ENCODE assay signal across 23 cellular contexts in genomic region chr2:138609446-138609845, GRCh38.
A peak's percentile ranks its signal among the peaks of the same experiment; 100 is the strongest.
DNase-seq lines count a peak whose midpoint lies in the region; ATAC-seq, FAIRE-seq and TF ChIP-seq lines count a peak whose summit lies in the region.
"Had no signal": no experiment of that assay in that cellular context is flagged by ENCODE, and none has a peak within 500 bp of the region (broad histone marks: within the 10 kb centered on the region; RNA-seq: fewer than 3 reads in every experiment).

No MANE protein-coding gene starts in this region.

- H3K9me3 Mint-ChIP-seq in type B pancreatic cell: peaks cover 7% of the 10 kb centered on the region
- H3K9me3 Mint-ChIP-seq: CD4-positive, CD25-positive, alpha-beta regulatory T cell; CD8-positive, alpha-beta T cell had no signal

- no peak for TF ChIP-seq CTCF in type B pancreatic cell (conservative IDR thresholded peaks at IDR 0.05)

- H3K14ac ChIP-seq in trophoblast cell (ENCODE audit: low read length): no peak overlapping the region

- H3K9ac ChIP-seq in trophoblast cell (ENCODE audit: low read length): peak overlapping the region; percentile 41
- H3K9ac ChIP-seq: BLaER1, GM23248 had no signal

- ATAC-seq in esophagus mucosa: peak; percentile 70
- no peak for ATAC-seq in HG03442 (IDR thresholded peaks at IDR 0.05; ENCODE audit: unreplicated experiment)
- no peak for ATAC-seq in GM21619 (IDR thresholded peaks at IDR 0.05; ENCODE audit: unreplicated experiment)
- ATAC-seq: CD8-positive, alpha-beta T cell had no signal

- WGBS in trophoblast cell (ENCODE audit: extremely low coverage, insufficient coverage, insufficient read length): no CpG with 5 or more reads among the region's 4 CpGs

- H3K4me2 ChIP-seq in trophoblast cell (ENCODE audit: low read length): no peak overlapping the region
- H3K4me2 ChIP-seq: BLaER1 had no signal

- H4K12ac ChIP-seq in trophoblast cell (ENCODE audit: low read depth, low read length): no peak overlapping the region

- H3K4me3 ChIP-seq in trophoblast cell (ENCODE audit: low read depth, low read length): no peak overlapping the region
- H3K4me3 ChIP-seq: BLaER1, GM23248 had no signal

- H3K36me3 ChIP-seq in trophoblast cell (ENCODE audit: control insufficient read depth in 1 of 2, insufficient read depth in 2 of 2, low read length in 2 of 2): no peaks in the 10 kb centered on the region
- H3K36me3 ChIP-seq: BLaER1 had no signal

- no peaks in the 10 kb centered on the region for H3K27me3 Mint-ChIP-seq in type B pancreatic cell
- H3K27me3 Mint-ChIP-seq: B cell; CD4-positive, CD25-positive, alpha-beta regulatory T cell had no signal

- H3K4me1 ChIP-seq in trophoblast cell (ENCODE audit: control insufficient read depth in 1 of 2, insufficient read depth in 2 of 2, low read length in 2 of 2): no peaks in the 10 kb centered on the region
- H3K4me1 ChIP-seq: BLaER1 had no signal

- H3K27ac ChIP-seq in trophoblast cell (ENCODE audit: low read depth, low read length): no peak overlapping the region
- H3K27ac ChIP-seq: 22Rv1, BLaER1, C4-2B, GM23248 had no signal

- no peak overlapping the region for H2AK5ac ChIP-seq in trophoblast cell (ENCODE audit: low read length)

- DNase-seq in HTR-8/SVneo (ENCODE audit: insufficient read length, low spot score): no peak
- peak; percentile 50 to 56 for DNase-seq in trophoblast cell
- DNase-seq in type B pancreatic cell (ENCODE audit: extremely low spot score, unreplicated experiment): no peak
- DNase-seq in NOMO-1 treated with DMSO at 0.1 percent for 48 hours (lab: John Stamatoyannopoulos, UW; ENCODE audit: unreplicated experiment): no peak
- DNase-seq: Caco-2; CD4-positive, CD25-positive, alpha-beta regulatory T cell; CD8-positive, alpha-beta T cell; DMS153; DND-41; GM23248; H7; HCEC 1CT had no signal

- H3K79me2 ChIP-seq in trophoblast cell (ENCODE audit: control insufficient read depth, insufficient read depth, low read length, poor library complexity): no peaks in the 10 kb centered on the region

- H3K23ac ChIP-seq in trophoblast cell (ENCODE audit: low read length): no peak overlapping the region

- H2AFZ ChIP-seq in trophoblast cell (ENCODE audit: insufficient read depth, low read length, poor library complexity): no peak overlapping the region
- H2AFZ ChIP-seq: GM23248 had no signal

- H3K4me3 Mint-ChIP-seq in type B pancreatic cell: no peak overlapping the region
- H3K4me3 Mint-ChIP-seq: B cell; CD4-positive, CD25-positive, alpha-beta regulatory T cell; CD8-positive, alpha-beta T cell had no signal

- H3K18ac ChIP-seq in trophoblast cell (ENCODE audit: low read length): no peak overlapping the region

- no peak overlapping the region for H3K4ac ChIP-seq in trophoblast cell (ENCODE audit: low read depth, low read length)

- H4K91ac ChIP-seq in trophoblast cell (ENCODE audit: low read depth, low read length): no peak overlapping the region

- H3K36me3 Mint-ChIP-seq in type B pancreatic cell: no peaks in the 10 kb centered on the region
- H3K36me3 Mint-ChIP-seq: CD4-positive, CD25-positive, alpha-beta regulatory T cell; CD8-positive, alpha-beta T cell had no signal

- no peaks in the 10 kb centered on the region for H3K27me3 ChIP-seq in trophoblast cell (ENCODE audit: insufficient read depth, low read length)
- H3K27me3 ChIP-seq: BLaER1 had no signal

- H2BK12ac ChIP-seq in trophoblast cell (ENCODE audit: low read length): no peak overlapping the region

- peak; percentile 4 for FAIRE-seq in HTR-8/SVneo (lab: Jason Lieb, UNC)
- FAIRE-seq: A204.1, G401.6, GM12892, H1 had no signal

- no peaks in the 10 kb centered on the region for H3K9me3 ChIP-seq in trophoblast cell (ENCODE audit: insufficient read depth, low read depth, low read length)
- H3K9me3 ChIP-seq: BLaER1, Caco-2 had no signal

- no peak overlapping the region for H2BK5ac ChIP-seq in trophoblast cell (ENCODE audit: low read depth, low read length, poor library complexity)

- peaks cover 4% of the 10 kb centered on the region for H3K4me1 Mint-ChIP-seq in type B pancreatic cell (ENCODE audit: unreplicated experiment)
- H3K4me1 Mint-ChIP-seq: B cell; CD4-positive, CD25-positive, alpha-beta regulatory T cell had no signal

- no peak overlapping the region for H2BK120ac ChIP-seq in trophoblast cell (ENCODE audit: insufficient read depth, low read length, poor library complexity)

- no peak overlapping the region for H4K8ac ChIP-seq in trophoblast cell (ENCODE audit: low read depth, low read length)

- no peaks in the 10 kb centered on the region for H3K79me1 ChIP-seq in trophoblast cell (ENCODE audit: low read length)

- peak overlapping the region; percentile 63 for H3K27ac Mint-ChIP-seq in type B pancreatic cell
- H3K27ac Mint-ChIP-seq: B cell; CD4-positive, CD25-positive, alpha-beta regulatory T cell; CD8-positive, alpha-beta T cell had no signal

Comparison
In these comparisons a context has a peak if more than half of its experiments do, and no peak if none do; other contexts are left out.
1. DNase-seq: peak in trophoblast cell (2 of 2); none in HTR-8/SVneo (single experiment), type B pancreatic cell (single experiment) and NOMO-1 treated with DMSO at 0.1 percent for 48 hours (single experiment).